In the genomic region with DNA sequence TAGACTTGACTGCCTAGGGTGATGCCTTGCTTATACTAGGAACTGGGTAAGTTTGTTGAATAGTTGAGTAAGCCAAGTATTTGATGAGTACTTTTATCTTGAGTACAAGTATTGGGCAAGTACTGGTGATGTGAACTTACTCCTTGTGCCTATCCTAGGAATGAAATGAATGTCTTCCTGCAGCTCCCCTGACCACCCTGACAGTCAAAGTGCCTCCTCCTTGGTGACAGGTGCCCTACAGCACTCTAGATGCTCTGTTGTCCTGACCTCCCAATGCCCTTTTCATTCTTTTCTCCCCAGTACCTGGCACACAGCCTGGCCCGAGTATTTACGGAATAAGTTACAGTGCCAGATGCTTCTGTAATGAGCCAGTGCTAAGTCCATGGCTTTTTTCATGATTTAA, we compare ENCODE assay signal across 12 cellular contexts. TPM values are rescaled to one million over a fixed set of nuclear protein-coding genes. Genes with fewer than 3 reads are reported as not detected.
DNase-seq lines count a peak whose midpoint lies in the region; ATAC-seq and TF ChIP-seq lines count a peak whose summit lies in the region.
"Had no signal": no experiment of that assay in that cellular context is flagged by ENCODE, and none has a peak within 500 bp of the region (broad histone marks: within the 10 kb centered on the region; RNA-seq: fewer than 3 reads in every experiment).

No MANE protein-coding gene starts in this region.

- no peaks in the 10 kb centered on the region for H3K27me3 ChIP-seq in suprapubic skin

- no peak overlapping the region for H3K4me3 ChIP-seq in suprapubic skin

- peaks cover 17% of the 10 kb centered on the region for H3K4me1 ChIP-seq in suprapubic skin

- no peak for TF ChIP-seq CTCF in suprapubic skin (IDR thresholded peaks at IDR 0.05)

- peaks cover 30% of the 10 kb centered on the region for H3K36me3 ChIP-seq in suprapubic skin

- H3K9me3 ChIP-seq in suprapubic skin = no peaks in the 10 kb centered on the region

- 25% methylated on average over 2 of the region's 2 CpGs for WGBS in suprapubic skin

- DNase-seq in NCI-H146 (lab: John Stamatoyannopoulos, UW) (peak; percentile 3), NCI-H146 treated with DMSO at 0.1 percent for 48 hours (lab: John Stamatoyannopoulos, UW; ENCODE audit: unreplicated experiment) (no peak), left ventricle myocardium superior (peak; percentile 72), suprapubic skin (ENCODE audit: low spot score in 2 of 2) (no peak), SHP77 (lab: John Stamatoyannopoulos, UW) (no peak)
- no peak for DNase-seq in activated naive CD4-positive, alpha-beta T cell treated with Interleukin-2 at 50 U/mL for 16 hours
- DNase-seq: activated CD4-positive, CD25-positive, alpha-beta regulatory T cell; stimulated activated naive CD4-positive, alpha-beta T cell treated with Interleukin-2 at 50 U/mL for 16 hours had no signal

- TF ChIP-seq EP300 in suprapubic skin (IDR thresholded peaks at IDR 0.05) = peak; percentile 27

- intact Hi-C loops in left ventricle myocardium superior (cut with micrococcal nuclease) = no loop called here

- H3K27ac ChIP-seq in suprapubic skin = no peak overlapping the region
- H3K27ac ChIP-seq: 22Rv1 had no signal

- no peak for TF ChIP-seq POLR2A in suprapubic skin (IDR thresholded peaks at IDR 0.05)

- ATAC-seq in SK-N-SH treated with all-trans-retinoic acid at 6 μM for 48 hours (peak; percentile 58), left ventricle myocardium superior (peak; percentile 71), GM19328 (IDR thresholded peaks at IDR 0.05; ENCODE audit: unreplicated experiment) (no peak)

TF ChIP-seq in SK-N-SH treated with all-trans-retinoic acid at 6 μM for 48 hours, 23 proteins besides CTCF, POLR2A, EP300 and RAD21:
- TF ChIP-seq SNAI2 (CRISPR knock-in tag; IDR thresholded peaks at IDR 0.05) (peak; percentile 68; the same call in 1 of the 2 replicates), ZFP3 (CRISPR knock-in tag; IDR thresholded peaks at IDR 0.05) (0 out of 2 replicates have a peak, but pooled peaks have one; percentile 33), TOX (CRISPR knock-in tag; IDR thresholded peaks at IDR 0.05; ENCODE audit: borderline replicate concordance) (no peak)
- TF ChIP-seq, protein P1, sequence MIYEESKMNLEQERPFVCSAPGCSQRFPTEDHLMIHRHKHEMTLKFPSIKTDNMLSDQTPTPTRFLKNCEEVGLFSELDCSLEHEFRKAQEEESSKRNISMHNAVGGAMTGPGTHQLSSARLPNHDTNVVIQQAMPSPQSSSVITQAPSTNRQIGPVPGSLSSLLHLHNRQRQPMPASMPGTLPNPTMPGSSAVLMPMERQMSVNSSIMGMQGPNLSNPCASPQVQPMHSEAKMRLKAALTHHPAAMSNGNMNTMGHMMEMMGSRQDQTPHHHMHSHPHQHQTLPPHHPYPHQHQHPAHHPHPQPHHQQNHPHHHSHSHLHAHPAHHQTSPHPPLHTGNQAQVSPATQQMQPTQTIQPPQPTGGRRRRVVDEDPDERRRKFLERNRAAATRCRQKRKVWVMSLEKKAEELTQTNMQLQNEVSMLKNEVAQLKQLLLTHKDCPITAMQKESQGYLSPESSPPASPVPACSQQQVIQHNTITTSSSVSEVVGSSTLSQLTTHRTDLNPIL (CRISPR knock-in tag; IDR thresholded peaks at IDR 0.05; ENCODE audit: low read depth) = no peak
- TF ChIP-seq, protein P2, sequence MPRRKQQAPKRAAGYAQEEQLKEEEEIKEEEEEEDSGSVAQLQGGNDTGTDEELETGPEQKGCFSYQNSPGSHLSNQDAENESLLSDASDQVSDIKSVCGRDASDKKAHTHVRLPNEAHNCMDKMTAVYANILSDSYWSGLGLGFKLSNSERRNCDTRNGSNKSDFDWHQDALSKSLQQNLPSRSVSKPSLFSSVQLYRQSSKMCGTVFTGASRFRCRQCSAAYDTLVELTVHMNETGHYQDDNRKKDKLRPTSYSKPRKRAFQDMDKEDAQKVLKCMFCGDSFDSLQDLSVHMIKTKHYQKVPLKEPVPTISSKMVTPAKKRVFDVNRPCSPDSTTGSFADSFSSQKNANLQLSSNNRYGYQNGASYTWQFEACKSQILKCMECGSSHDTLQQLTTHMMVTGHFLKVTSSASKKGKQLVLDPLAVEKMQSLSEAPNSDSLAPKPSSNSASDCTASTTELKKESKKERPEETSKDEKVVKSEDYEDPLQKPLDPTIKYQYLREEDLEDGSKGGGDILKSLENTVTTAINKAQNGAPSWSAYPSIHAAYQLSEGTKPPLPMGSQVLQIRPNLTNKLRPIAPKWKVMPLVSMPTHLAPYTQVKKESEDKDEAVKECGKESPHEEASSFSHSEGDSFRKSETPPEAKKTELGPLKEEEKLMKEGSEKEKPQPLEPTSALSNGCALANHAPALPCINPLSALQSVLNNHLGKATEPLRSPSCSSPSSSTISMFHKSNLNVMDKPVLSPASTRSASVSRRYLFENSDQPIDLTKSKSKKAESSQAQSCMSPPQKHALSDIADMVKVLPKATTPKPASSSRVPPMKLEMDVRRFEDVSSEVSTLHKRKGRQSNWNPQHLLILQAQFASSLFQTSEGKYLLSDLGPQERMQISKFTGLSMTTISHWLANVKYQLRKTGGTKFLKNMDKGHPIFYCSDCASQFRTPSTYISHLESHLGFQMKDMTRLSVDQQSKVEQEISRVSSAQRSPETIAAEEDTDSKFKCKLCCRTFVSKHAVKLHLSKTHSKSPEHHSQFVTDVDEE (CRISPR knock-in tag; IDR thresholded peaks at IDR 0.05) = no peak

RNA-seq across cellular contexts. Expression of a gene that starts 25.5 kb away (rescaled TPM):
- total RNA-seq in left ventricle myocardium superior = not detected
- total RNA-seq in suprapubic skin = 1 to 10 TPM in 1 of 4 donors, under 1 TPM in 3; 0.24 to 1.5 (median 0.36) TPM
- total RNA-seq: NCI-H460 had no signal

Comparison
In these comparisons a context has a peak if more than half of its experiments do, and no peak if none do; other contexts are left out.
1. DNase-seq: peak in NCI-H146 (single experiment) and left ventricle myocardium superior (single experiment); none in NCI-H146 treated with DMSO at 0.1 percent for 48 hours (single experiment), suprapubic skin (0 of 2), activated naive CD4-positive, alpha-beta T cell treated with Interleukin-2 at 50 U/mL for 16 hours (single experiment) and SHP77 (0 of 2).